Comparison of ENCODE assay signal across 8 cellular contexts in the genomic region with DNA sequence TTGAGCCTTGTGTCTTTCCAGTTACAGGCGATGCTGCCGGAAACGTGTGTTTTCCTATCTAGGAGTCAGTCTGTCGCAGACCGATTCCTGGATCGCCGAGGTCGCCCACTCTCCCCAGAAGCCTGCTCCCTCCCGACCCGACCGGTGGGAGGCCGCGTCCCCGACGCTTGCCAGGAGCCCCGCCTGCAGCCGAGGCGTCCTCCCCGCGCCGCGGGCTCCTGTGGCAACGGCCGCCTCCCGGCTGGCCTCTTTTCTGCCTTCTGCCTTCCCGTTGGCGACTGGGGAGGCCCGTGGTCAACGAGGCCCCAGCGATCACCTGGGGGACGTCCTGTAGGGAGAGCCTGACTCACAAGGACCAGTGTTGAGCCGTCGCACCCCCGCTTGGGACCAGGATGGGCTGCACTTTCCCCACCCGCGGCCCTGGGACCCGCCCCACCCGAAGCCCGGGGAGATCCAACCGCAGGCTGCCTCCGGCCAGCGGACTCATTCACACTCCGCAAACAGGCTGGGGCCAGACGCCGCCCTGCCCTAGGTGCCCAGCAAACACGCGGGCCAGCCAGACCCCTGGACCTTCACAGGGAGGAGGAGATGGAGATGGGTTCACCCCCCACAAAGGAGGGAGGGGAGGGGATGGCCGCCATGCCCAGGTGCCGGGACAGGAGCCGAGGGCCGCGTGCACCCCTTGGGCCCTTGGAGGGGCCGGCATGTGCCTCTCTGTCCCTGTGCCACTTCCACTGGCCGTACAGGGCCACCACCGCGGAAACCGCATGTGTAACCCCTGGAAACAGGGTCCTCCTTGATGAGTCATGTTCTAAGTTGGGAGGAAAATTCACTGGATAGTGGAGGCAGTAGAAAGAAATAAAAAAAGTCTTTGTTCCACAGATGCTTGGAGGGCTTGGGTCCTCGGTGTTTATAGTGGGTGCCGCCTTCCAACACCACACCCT. TPM values are rescaled to one million over a fixed set of nuclear protein-coding genes. Genes with fewer than 3 reads are reported as not detected.
A peak's percentile ranks its signal among the peaks of the same experiment; 100 is the strongest.
DNase-seq lines count a peak whose midpoint lies in the region; ATAC-seq and TF ChIP-seq lines count a peak whose summit lies in the region.

No MANE protein-coding gene starts in this region.

- H2AFZ ChIP-seq in PC-9 = no peak overlapping the region

- H3K9me2 ChIP-seq in PC-9 (ENCODE audit: insufficient read depth) = no peaks in the 10 kb centered on the region

- peaks cover 6% of the 10 kb centered on the region; the same call in 1 of the 2 replicates for H3F3A ChIP-seq in PC-9 (ENCODE audit: insufficient read depth, low read depth)

- WGBS in stomach, 5 donors = 0 to 2% (median 1%) methylated on average over 16 to 59 of the region's 59 CpGs

- POLR2A ChIA-PET in PC-9 (lab: Charles Lee; ENCODE audit: unreplicated experiment) = no interaction called here

- no peaks in the 10 kb centered on the region for H4K20me1 ChIP-seq in PC-9 (ENCODE audit: insufficient read depth)

- H3K4me1 ChIP-seq in PC-9 (replicated peaks; ENCODE audit: insufficient read depth) = peaks cover 16% of the 10 kb centered on the region
- peaks cover 46 to 81% (median 73%) of the 10 kb centered on the region in 4 donors for H3K4me1 ChIP-seq in stomach

- no peak for ATAC-seq in HG02840 (IDR thresholded peaks at IDR 0.05; ENCODE audit: low FRiP score, unreplicated experiment)

- peaks cover 11% of the 10 kb centered on the region for H3K4me1 Mint-ChIP-seq in activated CD4-positive, alpha-beta T cell treated with anti-CD3 and anti-CD28 coated beads, Interleukin-2, amount 10 ng/mL, durations not matched to agents 24 days and 14 days

- H3K27ac ChIP-seq in PC-9 (no peak overlapping the region), stomach (peak overlapping the region; percentile 77 to 92 (median 89))

- no peak for TF ChIP-seq EP300 in stomach (IDR thresholded peaks at IDR 0.05)

- H3K36me3 ChIP-seq in PC-9 (ENCODE audit: low read depth) (no peaks in the 10 kb centered on the region), stomach (no peaks in the 10 kb centered on the region)

- peak overlapping the region; percentile 80 for H3K4me3 Mint-ChIP-seq in activated CD4-positive, alpha-beta T cell treated with anti-CD3 and anti-CD28 coated beads, Interleukin-2, amount 10 ng/mL, durations not matched to agents 24 days and 14 days

- no peak overlapping the region for H3K27ac Mint-ChIP-seq in activated CD4-positive, alpha-beta T cell treated with anti-CD3 and anti-CD28 coated beads, Interleukin-2, amount 10 ng/mL, durations not matched to agents 24 days and 14 days

- H3K36me3 Mint-ChIP-seq in activated CD4-positive, alpha-beta T cell treated with anti-CD3 and anti-CD28 coated beads, Interleukin-2, amount 10 ng/mL, durations not matched to agents 24 days and 14 days (ENCODE audit: low read depth) = no peaks in the 10 kb centered on the region

- DNase-seq in activated CD4-positive, alpha-beta T cell treated with anti-CD3 and anti-CD28 coated beads, Interleukin-2, amount 10 ng/mL, durations not matched to agents 24 days and 14 days = peak; percentile 67
- no peak for DNase-seq in activated CD4-positive, alpha-beta T cell treated with anti-CD3 and anti-CD28 coated beads for 1 hour
- DNase-seq in PC-9 = peak in 1 of 2 experiments; percentile 31
- DNase-seq in choroid plexus epithelial cell (ENCODE audit: low read depth) = peak; percentile 78
- peak; percentile 62 for DNase-seq in left kidney (ENCODE audit: low read depth, low spot score)
- DNase-seq in stomach = peak; percentile 26
- DNase-seq in NCI-H146 (lab: John Stamatoyannopoulos, UW) = no peak

- H3K9me3 ChIP-seq in PC-9 (ENCODE audit: insufficient read depth, low read depth) (no peaks in the 10 kb centered on the region), stomach (no peaks in the 10 kb centered on the region)

- H3K27me3 Mint-ChIP-seq in activated CD4-positive, alpha-beta T cell treated with anti-CD3 and anti-CD28 coated beads, Interleukin-2, amount 10 ng/mL, durations not matched to agents 24 days and 14 days = peaks cover 27% of the 10 kb centered on the region

- intact Hi-C loops in activated CD4-positive, alpha-beta T cell treated with anti-CD3 and anti-CD28 coated beads, Interleukin-2, amount 10 ng/mL, durations not matched to agents 24 days and 14 days (cut with micrococcal nuclease) = loop anchor here (5.0 kb wide), 2 partner anchors 168 to 253 kb away; a partner anchor contains a TSS
- intact Hi-C loops in PC-9 (cut with micrococcal nuclease; ENCODE audit: unreplicated experiment) = loop anchor here (5.0 kb wide), 1 partner anchor 123 kb away; a partner anchor contains a TSS
- intact Hi-C loops in stomach (cut with DNase I; ENCODE audit: low total_unique reads) = loop anchor here (5.0 kb wide), 1 partner anchor 123 kb away; a partner anchor contains a TSS

- BruUV-seq in PC-9 (replicated peaks; lab: Mats Ljungman, UMichigan) = no TSS peak

- no peaks in the 10 kb centered on the region for H3K27me3 ChIP-seq in PC-9 (ENCODE audit: insufficient read depth, low read depth)
- peaks cover 0 to 86% (median 53%) of the 10 kb centered on the region in 3 donors for H3K27me3 ChIP-seq in stomach

- no peaks in the 10 kb centered on the region for H3K79me2 ChIP-seq in PC-9 (ENCODE audit: low read depth)

- H3K4me3 ChIP-seq in PC-9 = no peak overlapping the region
- H3K4me3 ChIP-seq in choroid plexus epithelial cell (ENCODE audit: low read depth, low read length) = peak overlapping the region; percentile 55
- peak overlapping the region; percentile 48 to 59 (median 50) for H3K4me3 ChIP-seq in stomach

- CTCF ChIA-PET in PC-9 (lab: Charles Lee) = interaction anchor here (0.7 to 1.7 kb wide), 2 partner anchors 169 to 744 kb away, joined by 5 to 12 read pairs; no protein-coding TSS in a partner anchor

- no peak for TF ChIP-seq CTCF in PC-9 (conservative IDR thresholded peaks at IDR 0.05)
- TF ChIP-seq CTCF in choroid plexus epithelial cell (conservative IDR thresholded peaks at IDR 0.05; ENCODE audit: low read depth, low read length) = no peak
- TF ChIP-seq CTCF in stomach (IDR thresholded peaks at IDR 0.05) = no peak

- 0 out of 2 replicates have a peak overlapping the region, but pooled peaks have one; percentile 26 for H3K4me2 ChIP-seq in PC-9

- no peak for TF ChIP-seq POLR2A in stomach (IDR thresholded peaks at IDR 0.05)

- H3K9me3 Mint-ChIP-seq in activated CD4-positive, alpha-beta T cell treated with anti-CD3 and anti-CD28 coated beads, Interleukin-2, amount 10 ng/mL, durations not matched to agents 24 days and 14 days = no peaks in the 10 kb centered on the region

RNA-seq across cellular contexts. Expression of a gene that starts 7.2 kb away (rescaled TPM):
- total RNA-seq in activated CD4-positive, alpha-beta T cell treated with anti-CD3 and anti-CD28 coated beads, Interleukin-2, amount 10 ng/mL, durations not matched to agents 24 days and 14 days = 0.40 and 0.47 TPM in 2 replicates
- total RNA-seq in PC-9 (2021) = 43.1 and 51.8 TPM in 2 replicates
- 100 to 1,000 TPM; 147 to 756 (median 342) TPM for total RNA-seq in stomach
- 100 to 1,000 TPM in 1 of 3 donors, 10 to 100 TPM in 2; 63.2 to 174 (median 73.6) TPM for polyA plus RNA-seq in stomach

Comparison
In these comparisons a context has a peak if more than half of its experiments do, and no peak if none do; other contexts are left out.
1. DNase-seq: peak in activated CD4-positive, alpha-beta T cell treated with anti-CD3 and anti-CD28 coated beads, Interleukin-2, amount 10 ng/mL, durations not matched to agents 24 days and 14 days (single experiment), choroid plexus epithelial cell (single experiment), left kidney (single experiment) and stomach (single experiment); none in activated CD4-positive, alpha-beta T cell treated with anti-CD3 and anti-CD28 coated beads for 1 hour (single experiment) and NCI-H146 (single experiment).
2. RNA of a gene that starts 7.2 kb away (total RNA-seq): 147 to 756 TPM in stomach and 43.1 to 51.8 TPM in PC-9; 0.40 to 0.47 TPM in activated CD4-positive, alpha-beta T cell treated with anti-CD3 and anti-CD28 coated beads, Interleukin-2, amount 10 ng/mL, durations not matched to agents 24 days and 14 days; every median in the first group is over 10 times any median in the second.